26 cellular contexts compared by ENCODE assay signal in genomic region chr10:69042838-69043237, GRCh38. TPM values are rescaled to one million over a fixed set of nuclear protein-coding genes. Genes with fewer than 3 reads are reported as not detected.
"Had no signal": no experiment of that assay in that cellular context is flagged by ENCODE, and none has a peak within 500 bp of the region (broad histone marks: within the 10 kb centered on the region; RNA-seq: fewer than 3 reads in every experiment).

No MANE protein-coding gene starts in this region.

- H3K27me3 ChIP-seq: testis, transverse colon had no signal

- H3K27me3 Mint-ChIP-seq: memory B cell; naive thymus-derived CD8-positive, alpha-beta T cell had no signal

- H3K27ac ChIP-seq: parathyroid adenoma, testis, transverse colon had no signal

- H3K4me1 Mint-ChIP-seq: neural crest cell, WTC11 had no signal

- DNase-seq: activated CD4-positive, alpha-beta T cell treated with anti-CD3 and anti-CD28 coated beads for 1 hour; activated CD4-positive, alpha-beta T cell treated with anti-CD3 and anti-CD28 coated beads, Interleukin-2, amount 50 U/mL, for 1 hour; activated CD8-positive, alpha-beta memory T cell treated with anti-CD3 and anti-CD28 coated beads for 24 hours; activated gamma-delta T cell treated with Interleukin-2 at 50 U/mL for 16 hours; activated naive CD4-positive, alpha-beta T cell treated with anti-CD3 and anti-CD28 coated beads, Interleukin-2, amount 50 U/mL, for 16 hours; amygdala; caudate nucleus; cortex of kidney; foreskin fibroblast; head of caudate nucleus; hippocampal formation; kidney; naive thymus-derived CD8-positive, alpha-beta T cell; occipital lobe; right cardiac atrium; stimulated activated CD4-positive, alpha-beta T cell treated with anti-CD3 and anti-CD28 coated beads, Interleukin-15, amount 100 ng/mL, for 24 hours; stimulated activated CD4-positive, alpha-beta T cell treated with anti-CD3 and anti-CD28 coated beads, Interleukin-2, amount 100 ng/mL, for 24 hours; stimulated activated naive CD4-positive, alpha-beta T cell; testis; transverse colon had no signal

- H3K4me3 ChIP-seq: testis, transverse colon had no signal

- H3K4me3 Mint-ChIP-seq: memory B cell; naive thymus-derived CD8-positive, alpha-beta T cell; neural crest cell; T-helper 1 cell treated with Interleukin-12 subunit alpha and Interleukin-12 subunit beta and Interleukin-4 antibody, amounts not matched to agents 30 μg/mL and 1 μg/mL, for 36 hours; WTC11 had no signal

- H3K9me3 Mint-ChIP-seq: memory B cell; naive thymus-derived CD8-positive, alpha-beta T cell; neural crest cell; T-helper 1 cell treated with Interleukin-12 subunit alpha and Interleukin-12 subunit beta and Interleukin-4 antibody, amounts not matched to agents 30 μg/mL and 1 μg/mL, for 36 hours; WTC11 had no signal

- H3K27ac Mint-ChIP-seq: memory B cell; T-helper 1 cell treated with Interleukin-12 subunit alpha and Interleukin-12 subunit beta and Interleukin-4 antibody, amounts not matched to agents 30 μg/mL and 1 μg/mL, for 36 hours; WTC11 had no signal

- H3K36me3 Mint-ChIP-seq: memory B cell; naive thymus-derived CD8-positive, alpha-beta T cell; WTC11 had no signal

- ATAC-seq: esophagus mucosa; naive thymus-derived CD8-positive, alpha-beta T cell; right cardiac atrium; WTC11 had no signal

RNA-seq across cellular contexts. Expression of gene SRGN, which starts 45.1 kb away (rescaled TPM):
- total RNA-seq: neural crest cell had no signal
